Comparison of ENCODE assay signal across 8 cellular contexts in genomic region chr5:150357326-150358260, GRCh38. TPM values are rescaled to one million over a fixed set of nuclear protein-coding genes. Genes with fewer than 3 reads are reported as not detected.
DNase-seq lines count a peak whose midpoint lies in the region; ATAC-seq and TF ChIP-seq lines count a peak whose summit lies in the region.

Gene TCOF1 (plus strand): TSS chr5:150357697. CDS start chr5:150357747, 50 bp downstream.

- POLR2A ChIA-PET in activated CD4-positive, alpha-beta T cell treated with anti-CD3 and anti-CD28 coated beads for 36 hours (lab: Charles Lee) = interaction anchor here (0.7 kb wide), 1 partner anchor 24 kb away, joined by 3 read pairs; no protein-coding TSS in a partner anchor

- CTCF ChIA-PET in activated CD4-positive, alpha-beta T cell treated with anti-CD3 and anti-CD28 coated beads for 36 hours (lab: Charles Lee) = interaction anchor here (0.6 to 1.5 kb wide), 3 partner anchors 41 to 125 kb away, joined by 3 read pairs; no protein-coding TSS in a partner anchor

- H3K27me3 Mint-ChIP-seq in activated CD4-positive, alpha-beta T cell treated with anti-CD3 and anti-CD28 coated beads for 36 hours = no peaks in the 10 kb centered on the region

- peak; percentile 92 for ATAC-seq in HG03442 (IDR thresholded peaks at IDR 0.05; ENCODE audit: unreplicated experiment)
- ATAC-seq in activated CD4-positive, alpha-beta T cell treated with anti-CD3 and anti-CD28 coated beads for 36 hours = peak; percentile 99

- peak within 1 kb of the TSS; percentile 87 for H3K4me3 Mint-ChIP-seq in activated CD4-positive, alpha-beta T cell treated with anti-CD3 and anti-CD28 coated beads for 36 hours

- peaks cover 36% of the 10 kb centered on the region for H3K36me3 Mint-ChIP-seq in activated CD4-positive, alpha-beta T cell treated with anti-CD3 and anti-CD28 coated beads for 36 hours (ENCODE audit: low read depth)

- peaks cover 43% of the 10 kb centered on the region for H3K4me1 Mint-ChIP-seq in activated CD4-positive, alpha-beta T cell treated with anti-CD3 and anti-CD28 coated beads for 36 hours

- H3K9me3 Mint-ChIP-seq in activated CD4-positive, alpha-beta T cell treated with anti-CD3 and anti-CD28 coated beads for 36 hours (ENCODE audit: low read depth) = no peaks in the 10 kb centered on the region

- no peak for TF ChIP-seq CTCF in choroid plexus epithelial cell (conservative IDR thresholded peaks at IDR 0.05; ENCODE audit: low read depth, low read length)

- peak within 1 kb of the TSS; percentile 71 for H3K4me3 ChIP-seq in choroid plexus epithelial cell (ENCODE audit: low read depth, low read length)

- DNase-seq in Ammon's horn (ENCODE audit: low spot score) = peak; percentile 97
- DNase-seq in GM19238 (ENCODE audit: insufficient read length, low spot score) = peak; percentile 89
- peak; percentile 93 to 97 for DNase-seq in NCI-H524 (lab: John Stamatoyannopoulos, UW)
- DNase-seq in activated CD4-positive, alpha-beta T cell treated with anti-CD3 and anti-CD28 coated beads for 36 hours = peak; percentile 99
- peak; percentile 96 for DNase-seq in choroid plexus epithelial cell (ENCODE audit: low read depth)
- DNase-seq in kidney glomerular epithelial cell (lab: John Stamatoyannopoulos, UW) = peak; percentile 91
- DNase-seq in stimulated activated CD4-positive, alpha-beta T cell treated with anti-CD3 and anti-CD28 coated beads, Interleukin-1b, Interleukin-23, amount 100 ng/mL, for 24 hours (ENCODE audit: low read depth in 4 of 4, low spot score in 1 of 4) = peak; percentile 93 to 97 (median 96)

- H3K27ac Mint-ChIP-seq in activated CD4-positive, alpha-beta T cell treated with anti-CD3 and anti-CD28 coated beads for 36 hours = peak within 1 kb of the TSS; percentile 90

- intact Hi-C loops in activated CD4-positive, alpha-beta T cell treated with anti-CD3 and anti-CD28 coated beads for 36 hours (cut with DNase I, micrococcal nuclease) = loop anchor here (1.0 to 5.0 kb wide), 16 partner anchors 55 to 1414 kb away; partner anchors contain the start of genes CD74 (in 2 of the 2), HMGXB3 (in 2 of the 2), TIGD6 (in 2 of the 2) and G3BP1 (in 1 of the 2)

RNA-seq across cellular contexts. Expression of gene TCOF1, which starts in this region (rescaled TPM):
- 100 to 1,000 TPM; 113 to 145 TPM for total RNA-seq in activated CD4-positive, alpha-beta T cell treated with anti-CD3 and anti-CD28 coated beads for 36 hours

Comparison
In these comparisons a context has a peak if more than half of its experiments do, and no peak if none do; other contexts are left out.
1. Peak in every context shown above with its lines: DNase-seq, ATAC-seq and H3K4me3 ChIP-seq.